23 cellular contexts compared by ENCODE assay signal in the genomic region with DNA sequence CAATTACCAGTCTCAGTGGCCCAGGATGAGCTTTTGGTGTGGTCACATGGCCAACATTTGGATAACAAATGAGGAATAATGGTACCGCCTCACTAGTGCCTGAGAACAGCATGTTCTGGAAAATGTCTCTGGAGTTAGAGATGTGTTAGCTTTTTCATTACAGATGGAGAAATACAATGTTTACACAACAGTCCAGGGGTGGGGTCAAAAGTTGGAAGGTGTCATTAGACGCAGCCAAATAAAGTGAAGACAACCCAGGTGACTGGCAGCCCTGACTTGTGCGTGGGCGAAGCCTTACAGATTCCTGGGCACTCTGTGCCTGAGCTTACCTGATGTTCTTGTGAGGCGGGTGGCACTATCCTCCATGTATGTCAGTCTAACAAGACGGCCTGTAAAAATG. TPM values are rescaled to one million over a fixed set of nuclear protein-coding genes. Genes with fewer than 3 reads are reported as not detected.
DNase-seq lines count a peak whose midpoint lies in the region; ATAC-seq and TF ChIP-seq lines count a peak whose summit lies in the region.
"Had no signal": no experiment of that assay in that cellular context is flagged by ENCODE, and none has a peak within 500 bp of the region (broad histone marks: within the 10 kb centered on the region; RNA-seq: fewer than 3 reads in every experiment).

No MANE protein-coding gene starts in this region.

- peaks cover 11% of the 10 kb centered on the region for H3K36me3 Mint-ChIP-seq in activated naive CD4-positive, alpha-beta T cell treated with anti-CD3 and anti-CD28 coated beads, Interleukin-2, amount 50 U/mL, for 24 hours
- peaks cover 13% of the 10 kb centered on the region for H3K36me3 Mint-ChIP-seq in activated naive CD4-positive, alpha-beta T cell treated with anti-CD3 and anti-CD28 coated beads, Interleukin-2, amount 10 ng/mL, durations not matched to agents 7 days and 5 days
- H3K36me3 Mint-ChIP-seq in Calu3 (ENCODE audit: insufficient read depth, unreplicated experiment) (peaks cover 11% of the 10 kb centered on the region), endothelial cell (ENCODE audit: low read depth, unreplicated experiment) (peaks cover 4% of the 10 kb centered on the region)
- peaks cover 53 to 67% of the 10 kb centered on the region in 2 donors for H3K36me3 Mint-ChIP-seq in stimulated activated naive B cell treated with anti-CD40 and anti-IgM and Interleukin-4, amounts not matched to agents 10 μg/mL and 1 μg/mL and 100 μg/mL, for 72 hours

- TF ChIP-seq POLR2A in gastroesophageal sphincter (IDR thresholded peaks at IDR 0.05): no peak

- no TSS peak for BruUV-seq in Calu3 (replicated peaks; lab: Mats Ljungman, UMichigan)

- TF ChIP-seq EP300 in gastroesophageal sphincter (IDR thresholded peaks at IDR 0.05): no peak

- no peak overlapping the region for H3K4me3 Mint-ChIP-seq in activated naive CD4-positive, alpha-beta T cell treated with anti-CD3 and anti-CD28 coated beads, Interleukin-2, amount 50 U/mL, for 24 hours
- no peak overlapping the region for H3K4me3 Mint-ChIP-seq in activated naive CD4-positive, alpha-beta T cell treated with anti-CD3 and anti-CD28 coated beads, Interleukin-2, amount 10 ng/mL, durations not matched to agents 7 days and 5 days
- no peak overlapping the region for H3K4me3 Mint-ChIP-seq in Calu3 (ENCODE audit: low read depth, unreplicated experiment)
- H3K4me3 Mint-ChIP-seq in endothelial cell (ENCODE audit: unreplicated experiment): no peak overlapping the region
- no peak overlapping the region for H3K4me3 Mint-ChIP-seq in stimulated activated naive B cell treated with anti-CD40 and anti-IgM and Interleukin-4, amounts not matched to agents 10 μg/mL and 1 μg/mL and 100 μg/mL, for 72 hours
- H3K4me3 Mint-ChIP-seq: H9 had no signal

- no peak for TF ChIP-seq CTCF in Calu3 (IDR thresholded peaks at IDR 0.05; ENCODE audit: unreplicated experiment)
- no peak for TF ChIP-seq CTCF in endothelial cell (IDR thresholded peaks at IDR 0.05; ENCODE audit: unreplicated experiment)
- no peak for TF ChIP-seq CTCF in gastroesophageal sphincter (IDR thresholded peaks at IDR 0.05)
- no peak for TF ChIP-seq CTCF in WERI-Rb-1 (IDR thresholded peaks at IDR 0.05; ENCODE audit: low read depth, low read length)

- H3K4me1 Mint-ChIP-seq in activated naive CD4-positive, alpha-beta T cell treated with anti-CD3 and anti-CD28 coated beads, Interleukin-2, amount 50 U/mL, for 24 hours: no peaks in the 10 kb centered on the region
- peaks cover 2% of the 10 kb centered on the region for H3K4me1 Mint-ChIP-seq in activated naive CD4-positive, alpha-beta T cell treated with anti-CD3 and anti-CD28 coated beads, Interleukin-2, amount 10 ng/mL, durations not matched to agents 7 days and 5 days
- H3K4me1 Mint-ChIP-seq in Calu3 (ENCODE audit: low read depth, unreplicated experiment): no peaks in the 10 kb centered on the region
- peaks cover 2% of the 10 kb centered on the region for H3K4me1 Mint-ChIP-seq in endothelial cell (ENCODE audit: unreplicated experiment)
- peaks cover 26 to 30% of the 10 kb centered on the region in 2 donors for H3K4me1 Mint-ChIP-seq in stimulated activated naive B cell treated with anti-CD40 and anti-IgM and Interleukin-4, amounts not matched to agents 10 μg/mL and 1 μg/mL and 100 μg/mL, for 72 hours
- H3K4me1 Mint-ChIP-seq: H9 had no signal

- no peak overlapping the region for H3K4me3 ChIP-seq in gastroesophageal sphincter
- H3K4me3 ChIP-seq in WERI-Rb-1 (ENCODE audit: low read depth, low read length): no peak overlapping the region
- H3K4me3 ChIP-seq: GM23248, K562, PC-9 had no signal

- H3K36me3 ChIP-seq in gastroesophageal sphincter: peaks cover 0 to 43% of the 10 kb centered on the region in 2 donors
- peaks cover 18% of the 10 kb centered on the region for H3K36me3 ChIP-seq in WERI-Rb-1

- H3K9me3 Mint-ChIP-seq in activated naive CD4-positive, alpha-beta T cell treated with anti-CD3 and anti-CD28 coated beads, Interleukin-2, amount 50 U/mL, for 24 hours: no peaks in the 10 kb centered on the region
- H3K9me3 Mint-ChIP-seq in activated naive CD4-positive, alpha-beta T cell treated with anti-CD3 and anti-CD28 coated beads, Interleukin-2, amount 10 ng/mL, durations not matched to agents 7 days and 5 days: no peaks in the 10 kb centered on the region
- H3K9me3 Mint-ChIP-seq in Calu3 (ENCODE audit: low read depth, unreplicated experiment) (no peaks in the 10 kb centered on the region), endothelial cell (ENCODE audit: unreplicated experiment) (no peaks in the 10 kb centered on the region)
- no peaks in the 10 kb centered on the region for H3K9me3 Mint-ChIP-seq in stimulated activated naive B cell treated with anti-CD40 and anti-IgM and Interleukin-4, amounts not matched to agents 10 μg/mL and 1 μg/mL and 100 μg/mL, for 72 hours
- H3K9me3 Mint-ChIP-seq: H9 had no signal

- peak overlapping the region; percentile 8 for H3K27ac Mint-ChIP-seq in activated naive CD4-positive, alpha-beta T cell treated with anti-CD3 and anti-CD28 coated beads, Interleukin-2, amount 50 U/mL, for 24 hours
- no peak overlapping the region for H3K27ac Mint-ChIP-seq in activated naive CD4-positive, alpha-beta T cell treated with anti-CD3 and anti-CD28 coated beads, Interleukin-2, amount 10 ng/mL, durations not matched to agents 7 days and 5 days
- H3K27ac Mint-ChIP-seq in Calu3 (ENCODE audit: unreplicated experiment): peak overlapping the region; percentile 28
- peak overlapping the region; percentile 17 for H3K27ac Mint-ChIP-seq in endothelial cell (ENCODE audit: unreplicated experiment)
- H3K27ac Mint-ChIP-seq in stimulated activated naive B cell treated with anti-CD40 and anti-IgM and Interleukin-4, amounts not matched to agents 10 μg/mL and 1 μg/mL and 100 μg/mL, for 72 hours: peak overlapping the region; percentile 17

- CTCF ChIA-PET in activated naive CD4-positive, alpha-beta T cell treated with anti-CD3 and anti-CD28 coated beads, Interleukin-2, amount 10 ng/mL, durations not matched to agents 7 days and 5 days (lab: Charles Lee): no interaction called here
- CTCF ChIA-PET in Calu3 (lab: Charles Lee): no interaction called here

- H3K27me3 Mint-ChIP-seq in activated naive CD4-positive, alpha-beta T cell treated with anti-CD3 and anti-CD28 coated beads, Interleukin-2, amount 50 U/mL, for 24 hours: no peaks in the 10 kb centered on the region
- H3K27me3 Mint-ChIP-seq in activated naive CD4-positive, alpha-beta T cell treated with anti-CD3 and anti-CD28 coated beads, Interleukin-2, amount 10 ng/mL, durations not matched to agents 7 days and 5 days: no peaks in the 10 kb centered on the region
- H3K27me3 Mint-ChIP-seq in Calu3 (ENCODE audit: unreplicated experiment) (no peaks in the 10 kb centered on the region), endothelial cell (ENCODE audit: unreplicated experiment) (peaks cover 5% of the 10 kb centered on the region)
- H3K27me3 Mint-ChIP-seq in stimulated activated naive B cell treated with anti-CD40 and anti-IgM and Interleukin-4, amounts not matched to agents 10 μg/mL and 1 μg/mL and 100 μg/mL, for 72 hours: no peaks in the 10 kb centered on the region

- H3K27me3 ChIP-seq in gastroesophageal sphincter (no peaks in the 10 kb centered on the region), WERI-Rb-1 (ENCODE audit: insufficient read depth, low read depth, severe bottlenecking) (no peaks in the 10 kb centered on the region)

- H3K9me3 ChIP-seq in gastroesophageal sphincter (no peaks in the 10 kb centered on the region), WERI-Rb-1 (ENCODE audit: severe bottlenecking) (peaks cover 2% of the 10 kb centered on the region)

- no peak overlapping the region for H3K27ac ChIP-seq in gastroesophageal sphincter
- no peak overlapping the region for H3K27ac ChIP-seq in WERI-Rb-1
- H3K27ac ChIP-seq: GM23248, PC-9 had no signal

- ATAC-seq in stimulated activated naive B cell treated with anti-CD40 and anti-IgM and Interleukin-4, amounts not matched to agents 10 μg/mL and 1 μg/mL and 100 μg/mL, for 72 hours (replicated peaks): no peak
- no peak for ATAC-seq in gastroesophageal sphincter
- ATAC-seq: K562 had no signal

- WGBS in gastroesophageal sphincter (ENCODE audit: low coverage in 1 of 2), 2 donors: 75 to 87% methylated on average over 3 of the region's 6 CpGs

- DNase-seq in activated naive CD4-positive, alpha-beta T cell treated with anti-CD3 and anti-CD28 coated beads, Interleukin-2, amount 10 ng/mL, durations not matched to agents 7 days and 5 days: no peak
- no peak for DNase-seq in Calu3
- no peak for DNase-seq in endothelial cell (ENCODE audit: low spot score)
- no peak for DNase-seq in stimulated activated naive B cell treated with anti-CD40 and anti-IgM and Interleukin-4, amounts not matched to agents 10 μg/mL and 1 μg/mL and 100 μg/mL, for 72 hours
- no peak for DNase-seq in WERI-Rb-1
- DNase-seq: GM23248, H9, Kasumi-1, NCI-H1092 treated with DMSO at 0.1 percent for 48 hours, NCI-H1436, NCI-H187, NCI-H2081 treated with DMSO at 0.1 percent for 48 hours, NCI-H2171, NCI-H345, NCI-H510A treated with DMSO at 0.1 percent for 48 hours, PC-9, SHP77 had no signal

- intact Hi-C loops in Calu3 (cut with micrococcal nuclease; ENCODE audit: unreplicated experiment): no loop called here

- no peaks in the 10 kb centered on the region for H3K4me1 ChIP-seq in gastroesophageal sphincter

RNA-seq across cellular contexts. Expression of gene IL17RB, which starts 12.8 kb away (rescaled TPM):
- total RNA-seq in Calu3 (2022) (16.0 and 21.9 TPM in 2 replicates), endothelial cell (ENCODE audit: unreplicated experiment) (0.33 TPM), gastroesophageal sphincter (1 to 10 TPM in 1 of 4 donors, under 1 TPM in 3; 0.19 to 1.1 (median 0.45) TPM)
- total RNA-seq: A172, GM23248, PC-9, RPMI7951, SK-MEL-5 had no signal

RNA-seq across cellular contexts. Expression of gene CHDH, which starts 13.0 kb away (rescaled TPM):
- total RNA-seq in Calu3 (2022): 24.9 and 28.5 TPM in 2 replicates
- 1.0 TPM for total RNA-seq in endothelial cell (ENCODE audit: unreplicated experiment)
- 10 to 100 TPM in 1 of 4 donors, 1 to 10 TPM in 2, under 1 TPM in 1; 0.78 to 13.1 (median 4.0) TPM for total RNA-seq in gastroesophageal sphincter
- total RNA-seq: PC-9, RPMI7951 had no signal

RNA-seq across cellular contexts. Expression of gene ACTR8, which starts 22.8 kb away (rescaled TPM):
- 21.5 and 28.1 TPM in 2 replicates for total RNA-seq in Calu3 (2022)
- total RNA-seq in endothelial cell (ENCODE audit: unreplicated experiment): 40.1 TPM
- total RNA-seq in gastroesophageal sphincter: 10 to 100 TPM; 22.4 to 26.8 (median 25.7) TPM

RNA-seq across cellular contexts. Expression of gene SELENOK, which starts 32.5 kb away (rescaled TPM):
- total RNA-seq in Calu3 (2022): 47.4 and 52.0 TPM in 2 replicates
- total RNA-seq in endothelial cell (ENCODE audit: unreplicated experiment): 36.6 TPM
- total RNA-seq in gastroesophageal sphincter: 10 to 100 TPM; 42.2 to 76.7 (median 63.4) TPM
